ENCODE assay signal across 8 cellular contexts in the genomic region with DNA sequence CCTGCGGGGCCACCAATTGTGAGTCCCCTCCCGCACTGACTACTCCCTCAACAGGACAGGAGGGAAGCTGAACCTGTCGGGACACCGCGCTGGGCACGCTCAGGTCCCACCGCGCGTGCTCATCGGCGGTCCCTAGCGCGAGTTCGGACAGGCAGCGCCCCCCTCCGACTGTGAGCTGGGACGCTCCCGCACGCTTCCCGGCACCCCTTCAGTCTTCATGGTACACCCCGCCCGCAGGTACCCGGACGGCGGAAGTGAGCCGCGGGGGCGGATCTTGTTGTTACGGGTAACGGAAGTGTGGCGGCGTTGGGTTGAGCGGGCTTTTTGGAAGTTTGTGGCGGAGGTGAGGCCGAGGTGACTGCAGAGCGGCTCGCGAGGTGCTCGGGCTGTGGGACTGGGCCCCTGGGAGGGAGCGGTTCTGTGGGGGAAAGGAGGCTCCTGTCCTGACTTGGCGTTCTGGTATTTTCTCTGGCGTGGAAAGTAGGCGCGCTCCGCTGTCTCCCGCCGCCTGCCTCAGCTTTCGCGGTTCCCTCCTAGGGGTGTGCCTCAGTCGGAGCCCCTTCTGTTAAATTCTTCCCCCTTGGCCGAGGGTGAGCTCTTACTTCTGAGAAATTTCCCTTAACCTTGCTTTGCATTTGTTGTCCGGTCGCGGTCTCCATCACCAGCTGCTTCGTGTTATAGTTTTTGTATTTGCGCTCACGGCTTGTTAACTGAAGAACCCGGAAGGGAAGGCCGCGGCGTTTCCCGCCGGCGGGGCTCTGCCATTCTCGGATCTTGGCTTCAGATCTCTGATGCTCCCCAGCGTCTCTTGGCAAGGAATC. TPM values are rescaled to one million over a fixed set of nuclear protein-coding genes. Genes with fewer than 3 reads are reported as not detected.
A peak's percentile ranks its signal among the peaks of the same experiment; 100 is the strongest.
DNase-seq lines count a peak whose midpoint lies in the region; TF ChIP-seq lines count a peak whose summit lies in the region.

Gene FANCI, plus strand, starts transcription at position 289 of the 821 bp plus-strand sequence. CDS start 3,669 bp downstream, outside the sequence.

- TF ChIP-seq CTCF in HFFc6 (IDR thresholded peaks at IDR 0.05) (peak; percentile 80), testis (IDR thresholded peaks at IDR 0.05) (peak; percentile 44 to 64 (median 61))

- DNase-seq in HFFc6 = peak; percentile 91
- peak; percentile 96 for DNase-seq in NAMALWA (ENCODE audit: low spot score)
- DNase-seq in SK-N-DZ (ENCODE audit: low spot score) = peak; percentile 92
- DNase-seq in activated naive CD4-positive, alpha-beta T cell treated with anti-CD3 and anti-CD28 coated beads, Interleukin-2, amount 10 ng/mL, durations not matched to agents 7 days and 5 days = peak; percentile 98
- peak; percentile 88 for DNase-seq in globus pallidus (ENCODE audit: low spot score)
- peak; percentile 94 for DNase-seq in occipital lobe (lab: John Stamatoyannopoulos, UW)
- DNase-seq in testis = peak; percentile 98

- intact Hi-C loops in testis (cut with DNase I; ENCODE audit: low total_unique reads) = no loop called here

- TF ChIP-seq POLR2A in testis (IDR thresholded peaks at IDR 0.05) = no peak

- H3K9me3 Mint-ChIP-seq in HFFc6 = 0 out of 2 replicates have a peak, but pooled peaks cover 5% of the 10 kb centered on the region
- H3K9me3 Mint-ChIP-seq in activated naive CD4-positive, alpha-beta T cell treated with anti-CD3 and anti-CD28 coated beads, Interleukin-2, amount 10 ng/mL, durations not matched to agents 7 days and 5 days = no peaks in the 10 kb centered on the region

- peak within 1 kb of the TSS; percentile 91 for H3K4me3 Mint-ChIP-seq in HFFc6
- peak within 1 kb of the TSS; percentile 99 for H3K4me3 Mint-ChIP-seq in activated naive CD4-positive, alpha-beta T cell treated with anti-CD3 and anti-CD28 coated beads, Interleukin-2, amount 10 ng/mL, durations not matched to agents 7 days and 5 days

- no peaks in the 10 kb centered on the region for H3K9me3 ChIP-seq in testis

- WGBS in testis, 2 donors = 0% methylated on average over 24 to 66 of the region's 66 CpGs

- H3K27me3 Mint-ChIP-seq in HFFc6 (ENCODE audit: insufficient read depth) = peaks cover 7% of the 10 kb centered on the region
- H3K27me3 Mint-ChIP-seq in activated naive CD4-positive, alpha-beta T cell treated with anti-CD3 and anti-CD28 coated beads, Interleukin-2, amount 10 ng/mL, durations not matched to agents 7 days and 5 days = peaks cover 26% of the 10 kb centered on the region

- H3K36me3 ChIP-seq in testis (ENCODE audit: low read depth, missing control alignments) = no peaks in the 10 kb centered on the region

- peak within 1 kb of the TSS; percentile 84 for H3K27ac Mint-ChIP-seq in HFFc6
- H3K27ac Mint-ChIP-seq in activated naive CD4-positive, alpha-beta T cell treated with anti-CD3 and anti-CD28 coated beads, Interleukin-2, amount 10 ng/mL, durations not matched to agents 7 days and 5 days = peak within 1 kb of the TSS; percentile 96

- H3K4me1 Mint-ChIP-seq in HFFc6 (ENCODE audit: low read depth) = peaks cover 40% of the 10 kb centered on the region
- peaks cover 48% of the 10 kb centered on the region for H3K4me1 Mint-ChIP-seq in activated naive CD4-positive, alpha-beta T cell treated with anti-CD3 and anti-CD28 coated beads, Interleukin-2, amount 10 ng/mL, durations not matched to agents 7 days and 5 days

- peaks cover 4% of the 10 kb centered on the region for H3K4me1 ChIP-seq in testis

- CTCF ChIA-PET in activated naive CD4-positive, alpha-beta T cell treated with anti-CD3 and anti-CD28 coated beads, Interleukin-2, amount 10 ng/mL, durations not matched to agents 7 days and 5 days (lab: Charles Lee) = interaction anchor here (0.9 to 3.1 kb wide), 4 partner anchors 37 to 186 kb away, joined by 3 to 19 read pairs (median 6); no protein-coding TSS in a partner anchor

- peak within 1 kb of the TSS in 1 of 2 donors; percentile 32 for H3K27ac ChIP-seq in testis

- peak within 1 kb of the TSS; percentile 69 for H3K4me3 ChIP-seq in GM08714 (ENCODE audit: low read length)
- peak within 1 kb of the TSS; percentile 67 to 72 for H3K4me3 ChIP-seq in testis

- H3K36me3 Mint-ChIP-seq in HFFc6 (ENCODE audit: low read depth) = peaks cover 9% of the 10 kb centered on the region; the same call in 1 of the 2 replicates
- peaks cover 34% of the 10 kb centered on the region for H3K36me3 Mint-ChIP-seq in activated naive CD4-positive, alpha-beta T cell treated with anti-CD3 and anti-CD28 coated beads, Interleukin-2, amount 10 ng/mL, durations not matched to agents 7 days and 5 days

- no peaks in the 10 kb centered on the region for H3K27me3 ChIP-seq in testis

RNA-seq across cellular contexts. Expression of gene FANCI, which starts in this region (rescaled TPM):
- total RNA-seq in HFFc6 (2021; fragmentation: NEBNext Ultra II Directional; extraction: Animal tissue kit (Norgen Biotek cat#: 25700)) = 10 to 100 TPM; 22.3 to 50.8 (median 48.4) TPM
- 113 and 127 TPM in 2 replicates for polyA plus RNA-seq in SK-N-DZ (2014; cell fraction: cytosol; rRNA removed)
- polyA plus RNA-seq in SK-N-DZ (2014; cell fraction: nucleus; rRNA removed) = 205 and 223 TPM in 2 replicates
- 12.6 TPM for total RNA-seq in occipital lobe
- total RNA-seq in testis = 10 to 100 TPM; 45.0 to 63.6 TPM
- 56.0 TPM for polyA plus RNA-seq in testis (ENCODE audit: insufficient read depth, low read depth, low replicate concordance)
